Comparison of ENCODE assay signal across 21 cellular contexts in the genomic region with DNA sequence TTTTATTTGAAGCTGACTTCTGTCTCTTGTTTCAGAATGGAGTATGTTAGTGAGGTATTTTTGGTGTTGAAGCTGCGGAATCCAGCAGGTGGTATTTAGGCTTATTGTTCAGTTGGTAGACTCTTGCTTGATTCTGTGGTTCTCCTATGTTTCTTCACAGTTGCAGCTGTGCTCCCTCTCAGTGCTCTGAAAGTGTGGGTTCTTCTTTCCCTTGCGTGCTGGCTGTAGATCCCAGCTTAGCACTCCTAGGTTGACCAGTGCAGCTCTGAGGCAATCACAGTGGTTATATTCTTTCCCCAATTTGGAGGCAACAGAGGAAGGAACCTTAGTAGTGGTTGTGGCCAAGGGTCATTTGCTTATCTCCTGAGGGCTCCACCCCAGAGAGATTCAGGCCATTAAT.
"Had no signal": no experiment of that assay in that cellular context is flagged by ENCODE, and none has a peak within 500 bp of the region (broad histone marks: within the 10 kb centered on the region; RNA-seq: fewer than 3 reads in every experiment).

No MANE protein-coding gene starts in this region.

- ATAC-seq: activated CD4-positive, CD25-positive, alpha-beta regulatory T cell treated with anti-CD3 and anti-CD28 coated beads, Interleukin-2, amount 50 U/mL, for 24 hours; activated CD8-positive, alpha-beta T cell treated with anti-CD3 and anti-CD28 coated beads, Interleukin-2, amount 10 ng/mL, durations not matched to agents 7 days and 5 days; esophagus mucosa; gastroesophageal sphincter; heart left ventricle; left lobe of liver had no signal

- H3K9me3 Mint-ChIP-seq: activated CD4-positive, alpha-beta T cell treated with anti-CD3 and anti-CD28 coated beads, Interleukin-2, amount 10 ng/mL, durations not matched to agents 7 days and 5 days; T-helper 1 cell treated with Interleukin-12 subunit alpha and Interleukin-12 subunit beta and Interleukin-4 antibody, amounts not matched to agents 30 μg/mL and 1 μg/mL, for 36 hours had no signal

- H3K9me3 ChIP-seq: gastroesophageal sphincter, ovary had no signal

- H3K4me1 Mint-ChIP-seq: activated CD4-positive, alpha-beta T cell treated with anti-CD3 and anti-CD28 coated beads, Interleukin-2, amount 10 ng/mL, durations not matched to agents 7 days and 5 days had no signal

- H3K4me3 ChIP-seq: gastroesophageal sphincter, heart left ventricle, ovary, sigmoid colon, spleen had no signal

- DNase-seq: activated CD4-positive, alpha-beta T cell treated with anti-CD3 and anti-CD28 coated beads, Interleukin-2, amount 10 ng/mL, durations not matched to agents 7 days and 5 days; activated CD8-positive, alpha-beta memory T cell treated with anti-CD3 and anti-CD28 coated beads, Interleukin-2, amount 50 U/mL, for 4 hours; activated CD8-positive, alpha-beta T cell treated with anti-CD3 and anti-CD28 coated beads, Interleukin-2, amount 10 ng/mL, durations not matched to agents 7 days and 5 days; activated gamma-delta T cell; activated T-cell treated with anti-CD3 and anti-CD28 coated beads, Interleukin-2, amount 50 U/mL, for 48 hours; effector CD4-positive, alpha-beta T cell; heart left ventricle; kidney; mammary epithelial cell; midbrain; ovary; sigmoid colon; spleen; stimulated activated CD4-positive, alpha-beta T cell treated with anti-CD3 and anti-CD28 coated beads, Interleukin-4, amount 100 ng/mL, for 4 hours; stimulated activated naive CD4-positive, alpha-beta T cell had no signal

- H3K4me1 ChIP-seq: gastroesophageal sphincter, heart left ventricle, sigmoid colon, spleen had no signal

- H3K27me3 ChIP-seq: gastroesophageal sphincter, heart left ventricle, ovary, sigmoid colon, spleen had no signal

- H3K27ac ChIP-seq: gastroesophageal sphincter, heart left ventricle, ovary, sigmoid colon, spleen had no signal

- H3K36me3 ChIP-seq: gastroesophageal sphincter, heart left ventricle, ovary, sigmoid colon, spleen had no signal

- H3K36me3 Mint-ChIP-seq: activated naive CD8-positive, alpha-beta T cell had no signal

- H3K27ac Mint-ChIP-seq: activated CD4-positive, alpha-beta T cell treated with anti-CD3 and anti-CD28 coated beads, Interleukin-2, amount 10 ng/mL, durations not matched to agents 7 days and 5 days; activated CD8-positive, alpha-beta T cell treated with anti-CD3 and anti-CD28 coated beads, Interleukin-2, amount 10 ng/mL, durations not matched to agents 7 days and 5 days; activated naive CD8-positive, alpha-beta T cell; T-helper 1 cell treated with Interleukin-12 subunit alpha and Interleukin-12 subunit beta and Interleukin-4 antibody, amounts not matched to agents 30 μg/mL and 1 μg/mL, for 36 hours had no signal

- H3K4me3 Mint-ChIP-seq: activated CD4-positive, alpha-beta T cell treated with anti-CD3 and anti-CD28 coated beads, Interleukin-2, amount 10 ng/mL, durations not matched to agents 7 days and 5 days; activated CD8-positive, alpha-beta T cell treated with anti-CD3 and anti-CD28 coated beads, Interleukin-2, amount 10 ng/mL, durations not matched to agents 7 days and 5 days; activated naive CD8-positive, alpha-beta T cell; T-helper 1 cell treated with Interleukin-12 subunit alpha and Interleukin-12 subunit beta and Interleukin-4 antibody, amounts not matched to agents 30 μg/mL and 1 μg/mL, for 36 hours had no signal
